In genomic region chr10:1130995-1131790, GRCh38 we compare ENCODE assay signal across 19 cellular contexts.
DNase-seq lines count a peak whose midpoint lies in the region; ATAC-seq and TF ChIP-seq lines count a peak whose summit lies in the region.
"Had no signal": no experiment of that assay in that cellular context is flagged by ENCODE, and none has a peak within 500 bp of the region (broad histone marks: within the 10 kb centered on the region; RNA-seq: fewer than 3 reads in every experiment).

No MANE protein-coding gene starts in this region.

- H3K27ac Mint-ChIP-seq in WTC11 = peak overlapping the region; percentile 60
- H3K27ac Mint-ChIP-seq: HFFc6 had no signal

- no peak overlapping the region for H3K4me3 ChIP-seq in esophagus muscularis mucosa
- no peak overlapping the region for H3K4me3 ChIP-seq in MG63
- H3K4me3 ChIP-seq: Peyer's patch had no signal

- H3K27me3 ChIP-seq in esophagus muscularis mucosa (no peaks in the 10 kb centered on the region), MG63 (no peaks in the 10 kb centered on the region)
- H3K27me3 ChIP-seq: BE2C, Peyer's patch had no signal

- H3K36me3 ChIP-seq in esophagus muscularis mucosa (peaks cover 17 to 73% (median 51%) of the 10 kb centered on the region in 4 donors), MG63 (peaks cover 15% of the 10 kb centered on the region)

- H3K9me3 Mint-ChIP-seq in WTC11 = peaks cover 12% of the 10 kb centered on the region
- H3K9me3 Mint-ChIP-seq: HFFc6 had no signal

- no peaks in the 10 kb centered on the region for H3K27me3 Mint-ChIP-seq in WTC11 (ENCODE audit: low read depth)

- no peak overlapping the region for H3K4me3 Mint-ChIP-seq in WTC11
- H3K4me3 Mint-ChIP-seq: HFFc6 had no signal

- WGBS in esophagus muscularis mucosa = 91% methylated on average over 12 of the region's 12 CpGs

- peaks cover 7% of the 10 kb centered on the region for H3K4me1 Mint-ChIP-seq in WTC11

- TF ChIP-seq EP300 in esophagus muscularis mucosa (IDR thresholded peaks at IDR 0.05) = no peak

- peak; percentile 28 for DNase-seq in activated CD8-positive, alpha-beta memory T cell treated with anti-CD3 and anti-CD28 coated beads for 24 hours
- no peak for DNase-seq in activated CD8-positive, alpha-beta memory T cell treated with anti-CD3 and anti-CD28 coated beads, Interleukin-2, amount 50 U/mL, for 4 hours
- DNase-seq in WTC11 (ENCODE audit: low spot score) (no peak), esophagus muscularis mucosa (ENCODE audit: extremely low spot score) (peak; percentile 72), MG63 (no peak)
- DNase-seq: BE2C, DMS79 treated with DMSO at 0.1 percent for 48 hours, HFFc6, KBM-7, NCI-H1105, NCI-H1694, NCI-H446, NCI-H526 had no signal

- TF ChIP-seq POLR2A in esophagus muscularis mucosa (IDR thresholded peaks at IDR 0.05; ENCODE audit: low read depth) = no peak

- no peak overlapping the region for H3K27ac ChIP-seq in esophagus muscularis mucosa (replicated peaks in 1 of 4)
- H3K27ac ChIP-seq: HL-60, Peyer's patch had no signal

- H3K9me3 ChIP-seq in esophagus muscularis mucosa = no peaks in the 10 kb centered on the region
- no peaks in the 10 kb centered on the region for H3K9me3 ChIP-seq in MG63
- H3K9me3 ChIP-seq: BE2C, Peyer's patch had no signal

- no peaks in the 10 kb centered on the region for H3K4me1 ChIP-seq in esophagus muscularis mucosa
- H3K4me1 ChIP-seq: BE2C, Peyer's patch had no signal

- TF ChIP-seq CTCF in WTC11 (IDR thresholded peaks at IDR 0.05) (no peak), esophagus muscularis mucosa (IDR thresholded peaks at IDR 0.05) (no peak)

- ATAC-seq in WTC11 = no peak
- ATAC-seq in GM18520 (IDR thresholded peaks at IDR 0.05; ENCODE audit: unreplicated experiment) = no peak
- ATAC-seq in HG03457 (IDR thresholded peaks at IDR 0.05; ENCODE audit: unreplicated experiment) = no peak
- ATAC-seq: HepG2, SK-N-SH treated with all-trans-retinoic acid at 6 μM for 48 hours had no signal

- peaks cover 44% of the 10 kb centered on the region for H3K36me3 Mint-ChIP-seq in WTC11

- POLR2A ChIA-PET in WTC11 (lab: Charles Lee) = no interaction called here

- CTCF ChIA-PET in WTC11 (lab: Charles Lee) = interaction anchor here (0.7 kb wide), 1 partner anchor 113 kb away, joined by 3 read pairs; no protein-coding TSS in a partner anchor

- intact Hi-C loops in esophagus muscularis mucosa (cut with DNase I) = no loop called here

TF ChIP-seq in WTC11, 78 proteins besides CTCF, POLR2A, EP300 and RAD21 (continues in another document):
- no peak for TF ChIP-seq MLX (CRISPR knock-in tag; IDR thresholded peaks at IDR 0.05)
- no peak for TF ChIP-seq CREM (CRISPR knock-in tag; IDR thresholded peaks at IDR 0.05)
- TF ChIP-seq TCF7 (CRISPR knock-in tag; IDR thresholded peaks at IDR 0.05; ENCODE audit: low read depth) = no peak
- no peak for TF ChIP-seq USF2 (CRISPR knock-in tag; IDR thresholded peaks at IDR 0.05)
- TF ChIP-seq ZNF232 (CRISPR knock-in tag; IDR thresholded peaks at IDR 0.05) = no peak
- no peak for TF ChIP-seq ATF6 (CRISPR knock-in tag; IDR thresholded peaks at IDR 0.05)
- no peak for TF ChIP-seq FOXJ3 (CRISPR knock-in tag; IDR thresholded peaks at IDR 0.05; ENCODE audit: borderline replicate concordance)
- no peak for TF ChIP-seq NR3C1 (CRISPR knock-in tag; conservative IDR thresholded peaks at IDR 0.05; ENCODE audit: low read depth)
- no peak for TF ChIP-seq NFE2L1 (CRISPR knock-in tag; IDR thresholded peaks at IDR 0.05)
- TF ChIP-seq ARID4B (CRISPR knock-in tag; IDR thresholded peaks at IDR 0.05; ENCODE audit: borderline replicate concordance) = no peak
- no peak for TF ChIP-seq AR (CRISPR knock-in tag; IDR thresholded peaks at IDR 0.05)
- no peak for TF ChIP-seq CDX4 (CRISPR knock-in tag; IDR thresholded peaks at IDR 0.05; ENCODE audit: borderline replicate concordance)
- TF ChIP-seq ELF4 (CRISPR knock-in tag; IDR thresholded peaks at IDR 0.05; ENCODE audit: low read depth) = no peak

Comparison
In these comparisons a context has a peak if more than half of its experiments do, and no peak if none do; other contexts are left out.
1. DNase-seq: peak in activated CD8-positive, alpha-beta memory T cell treated with anti-CD3 and anti-CD28 coated beads for 24 hours (single experiment) and esophagus muscularis mucosa (single experiment); none in activated CD8-positive, alpha-beta memory T cell treated with anti-CD3 and anti-CD28 coated beads, Interleukin-2, amount 50 U/mL, for 4 hours (single experiment), WTC11 (single experiment) and MG63 (single experiment).